ENCODE assay signal across 1 cellular context in genomic region chr1:238649200-238649599, GRCh38.
TF ChIP-seq lines count a peak whose summit lies in the region.

No MANE protein-coding gene starts in this region.

TF ChIP-seq in GM23338, 12 proteins besides CTCF, POLR2A, EP300 and RAD21:
- TF ChIP-seq ETS1 (IDR thresholded peaks at IDR 0.05) (no peak), ZNF114 (CRISPR knock-in tag; IDR thresholded peaks at IDR 0.05) (no peak)
